Comparison of ENCODE assay signal across 10 cellular contexts in genomic region chr7:95527033-95527775, GRCh38. TPM values are rescaled to one million over a fixed set of nuclear protein-coding genes. Genes with fewer than 3 reads are reported as not detected.
DNase-seq lines count a peak whose midpoint lies in the region; TF ChIP-seq lines count a peak whose summit lies in the region.
"Had no signal": no experiment of that assay in that cellular context is flagged by ENCODE, and none has a peak within 500 bp of the region (broad histone marks: within the 10 kb centered on the region; RNA-seq: fewer than 3 reads in every experiment).

No MANE protein-coding gene starts in this region.

- no peak overlapping the region for H2AFZ ChIP-seq in osteoblast (ENCODE audit: low read length)

- no peaks in the 10 kb centered on the region for H3K9me3 ChIP-seq in osteoblast (ENCODE audit: low read depth, low read length)
- H3K9me3 ChIP-seq: BLaER1 treated with 17β-estradiol and CSF1 and Interleukin-3, amounts not matched to agents 10 nM and 100 nM had no signal

- H3K27ac ChIP-seq in osteoblast (ENCODE audit: low read depth, low read length): no peak overlapping the region
- H3K27ac ChIP-seq: BLaER1 treated with 17β-estradiol and CSF1 and Interleukin-3, amounts not matched to agents 10 nM and 100 nM had no signal

- no peak overlapping the region for H3K4me3 ChIP-seq in HFF-Myc (replicated peaks; ENCODE audit: low read depth, low read length)
- H3K4me3 ChIP-seq in osteoblast (ENCODE audit: insufficient read depth, low read length): no peak overlapping the region
- H3K4me3 ChIP-seq: BLaER1 treated with 17β-estradiol and CSF1 and Interleukin-3, amounts not matched to agents 10 nM and 100 nM had no signal

- H3K36me3 ChIP-seq in osteoblast (ENCODE audit: insufficient read depth, low read length): no peaks in the 10 kb centered on the region
- H3K36me3 ChIP-seq: BLaER1 treated with 17β-estradiol and CSF1 and Interleukin-3, amounts not matched to agents 10 nM and 100 nM had no signal

- TF ChIP-seq CTCF in HFF-Myc (IDR thresholded peaks at IDR 0.05; ENCODE audit: low read depth, low read length, missing control alignments): peak; percentile 86
- TF ChIP-seq CTCF in osteoblast (IDR thresholded peaks at IDR 0.05; ENCODE audit: extremely low read depth, low read depth, low read length): peak; percentile 91

- peak; percentile 51 for DNase-seq in NCI-H1436 (lab: John Stamatoyannopoulos, UW)
- DNase-seq in NCI-H1436 treated with DMSO at 0.1 percent for 48 hours (lab: John Stamatoyannopoulos, UW): no peak
- DNase-seq in HFF-Myc (ENCODE audit: extremely low read depth, low read depth): peak; percentile 24
- peak; percentile 63 for DNase-seq in NCI-H1694 (lab: John Stamatoyannopoulos, UW)
- DNase-seq in UCSD-AML1 (lab: John Stamatoyannopoulos, UW; ENCODE audit: unreplicated experiment): peak; percentile 5
- peak; percentile 27 for DNase-seq in germinal center (ENCODE audit: low spot score)
- peak; percentile 46 for DNase-seq in osteoblast (ENCODE audit: insufficient read length, low spot score, missing footprints)
- DNase-seq in amniotic stem cell (lab: John Stamatoyannopoulos, UW): no peak
- DNase-seq: activated naive CD8-positive, alpha-beta T cell treated with anti-CD3 and anti-CD28 coated beads, Interleukin-2, amount 10 ng/mL, durations not matched to agents 7 days and 5 days had no signal

- H3K4me2 ChIP-seq in osteoblast (ENCODE audit: insufficient read depth, low read length): no peak overlapping the region
- H3K4me2 ChIP-seq: BLaER1 treated with 17β-estradiol and CSF1 and Interleukin-3, amounts not matched to agents 10 nM and 100 nM had no signal

- no peaks in the 10 kb centered on the region for H4K20me1 ChIP-seq in osteoblast (ENCODE audit: insufficient read depth, low read length)
- H4K20me1 ChIP-seq: BLaER1 treated with 17β-estradiol and CSF1 and Interleukin-3, amounts not matched to agents 10 nM and 100 nM had no signal

- no peaks in the 10 kb centered on the region for H3K4me1 ChIP-seq in osteoblast (ENCODE audit: insufficient read depth, low read length)
- H3K4me1 ChIP-seq: BLaER1 treated with 17β-estradiol and CSF1 and Interleukin-3, amounts not matched to agents 10 nM and 100 nM had no signal

- no peaks in the 10 kb centered on the region for H3K79me2 ChIP-seq in osteoblast (ENCODE audit: insufficient read depth, low read length)

- H3K27me3 ChIP-seq in osteoblast (ENCODE audit: insufficient read depth, low read length): peaks cover 10% of the 10 kb centered on the region
- H3K27me3 ChIP-seq: BLaER1 treated with 17β-estradiol and CSF1 and Interleukin-3, amounts not matched to agents 10 nM and 100 nM had no signal

RNA-seq across cellular contexts. Expression of gene ASB4, which starts 41.5 kb away (rescaled TPM):
- not detected in 2 replicates for total RNA-seq in osteoblast
- total RNA-seq: activated naive CD8-positive, alpha-beta T cell treated with anti-CD3 and anti-CD28 coated beads, Interleukin-2, amount 10 ng/mL, durations not matched to agents 7 days and 5 days had no signal

Comparison
In these comparisons a context has a peak if more than half of its experiments do, and no peak if none do; other contexts are left out.
1. DNase-seq: peak in NCI-H1436 (single experiment), HFF-Myc (single experiment), NCI-H1694 (single experiment), UCSD-AML1 (single experiment), germinal center (single experiment) and osteoblast (single experiment); none in NCI-H1436 treated with DMSO at 0.1 percent for 48 hours (single experiment) and amniotic stem cell (single experiment).